In genomic region chr1:115813735-115814134, GRCh38 we compare ENCODE assay signal across 1 cellular context.
TF ChIP-seq lines count a peak whose summit lies in the region.

No MANE protein-coding gene starts in this region.

TF ChIP-seq in HepG2, 621 proteins besides CTCF, POLR2A, EP300 and RAD21:
- TF ChIP-seq TFAP4 (IDR thresholded peaks at IDR 0.05; ENCODE audit: borderline replicate concordance, low read depth) = no peak
- no peak for TF ChIP-seq ZNF446 (CRISPR knock-in tag; IDR thresholded peaks at IDR 0.05)
- no peak for TF ChIP-seq THAP9 (CRISPR knock-in tag; IDR thresholded peaks at IDR 0.05; ENCODE audit: borderline replicate concordance)
- no peak for TF ChIP-seq CENPX (CRISPR knock-in tag; IDR thresholded peaks at IDR 0.05)
- TF ChIP-seq BATF2 (CRISPR knock-in tag; IDR thresholded peaks at IDR 0.05) = no peak
- no peak for TF ChIP-seq ZNF143 (CRISPR knock-in tag; IDR thresholded peaks at IDR 0.05)
- no peak for TF ChIP-seq SRSF4 (IDR thresholded peaks at IDR 0.05; ENCODE audit: low read depth, low read length, poor library complexity, severe bottlenecking)
